In the genomic region with DNA sequence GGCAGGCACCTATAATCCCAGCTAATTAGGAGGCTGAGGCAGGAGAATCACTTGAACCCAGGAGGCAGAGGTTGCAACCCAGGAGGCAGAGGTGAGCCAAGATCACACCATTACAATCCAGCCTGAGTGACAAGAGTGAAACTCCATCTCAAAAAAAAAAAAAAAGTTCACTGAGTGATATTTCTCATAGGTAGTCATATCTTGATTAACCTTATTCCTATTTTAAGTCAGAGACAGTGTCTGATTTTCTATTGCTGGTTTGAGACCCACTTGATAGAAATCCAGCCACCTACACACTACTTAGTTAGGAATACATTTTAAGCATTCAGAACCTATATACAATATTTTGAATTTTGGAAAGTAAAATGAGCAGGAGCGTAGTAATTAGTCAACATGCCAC, we compare ENCODE assay signal across 20 cellular contexts.
"Had no signal": no experiment of that assay in that cellular context is flagged by ENCODE, and none has a peak within 500 bp of the region (broad histone marks: within the 10 kb centered on the region; RNA-seq: fewer than 3 reads in every experiment).

No MANE protein-coding gene starts in this region.

- ATAC-seq: esophagus mucosa; gastrocnemius medialis; left ventricle myocardium superior; lower lobe of right lung; naive thymus-derived CD8-positive, alpha-beta T cell; sciatic nerve; stimulated activated naive CD8-positive, alpha-beta T cell treated with anti-CD3 and anti-CD28 coated beads, Interleukin-15, amount 100 ng/mL, for 72 hours had no signal

- DNase-seq: effector CD8-positive, alpha-beta T cell; endodermal cell; foreskin fibroblast; gastrocnemius medialis; head of caudate nucleus; left ventricle myocardium superior; lower lobe of right lung; naive thymus-derived CD8-positive, alpha-beta T cell; nephron progenitor cell; nucleus accumbens; stimulated activated CD4-positive, alpha-beta T cell treated with anti-CD3 and anti-CD28 coated beads, Interleukin-12 subunit alpha, Interleukin-12 subunit beta, amount 100 ng/mL, for 4 hours; stimulated activated CD4-positive, alpha-beta T cell treated with anti-CD3 and anti-CD28 coated beads, Interleukin-1b, Interleukin-23, amount 100 ng/mL, for 48 hours; stimulated activated CD4-positive, alpha-beta T cell treated with anti-CD3 and anti-CD28 coated beads, Interleukin-4, amount 100 ng/mL, for 1 hour; stimulated activated CD8-positive, alpha-beta memory T cell treated with anti-CD3 and anti-CD28 coated beads, Interleukin-4, amount 100 ng/mL, for 48 hours; stimulated activated naive CD4-positive, alpha-beta T cell; stimulated activated naive CD8-positive, alpha-beta T cell treated with anti-CD3 and anti-CD28 coated beads, Interleukin-15, amount 100 ng/mL, for 72 hours; thyroid gland; trophoblast cell had no signal
